In the genomic region with DNA sequence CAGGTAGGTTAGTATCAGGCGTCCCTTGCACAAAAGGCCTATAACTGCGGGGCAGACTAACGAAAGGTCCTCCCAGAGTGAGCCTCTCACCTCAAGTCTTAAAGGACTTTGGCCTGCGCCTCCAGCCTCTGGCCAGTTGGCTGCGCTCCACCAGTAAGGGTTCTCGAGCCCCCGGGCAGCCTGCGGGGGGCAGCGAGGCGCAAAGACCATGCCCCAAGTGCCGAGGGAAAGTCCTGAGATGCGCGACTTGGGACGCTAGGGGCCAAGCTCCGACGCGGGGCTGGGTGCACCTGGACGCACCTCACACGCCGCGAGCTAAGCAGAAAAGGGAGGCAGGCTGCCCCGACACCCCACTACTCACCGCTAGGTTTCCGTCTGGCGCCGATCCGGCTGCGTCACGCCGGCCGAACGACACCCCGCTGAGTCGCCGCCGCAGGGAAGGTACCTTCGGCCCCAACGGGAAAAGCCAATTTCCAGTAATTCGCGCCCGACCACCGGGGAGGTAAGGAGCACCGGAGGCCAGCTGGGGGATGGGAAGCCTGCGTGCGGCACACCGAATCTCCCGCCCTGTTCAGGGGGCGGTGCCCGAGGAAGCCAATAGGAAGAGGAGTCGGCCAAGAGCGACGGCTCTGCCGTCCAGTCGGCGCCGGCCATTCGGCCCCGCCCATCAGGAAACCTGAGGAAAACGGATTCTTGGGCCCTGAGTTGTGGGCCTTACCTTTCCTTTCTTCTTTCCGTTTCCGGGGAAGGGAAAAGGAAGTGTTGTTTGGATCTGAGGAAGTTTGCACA, we compare ENCODE assay signal across 8 cellular contexts. TPM values are rescaled to one million over a fixed set of nuclear protein-coding genes. Genes with fewer than 3 reads are reported as not detected.
A peak's percentile ranks its signal among the peaks of the same experiment; 100 is the strongest.
DNase-seq lines count a peak whose midpoint lies in the region; ATAC-seq lines count a peak whose summit lies in the region.

A gene (minus strand): TSS at position 532 of the 789 bp plus-strand sequence. CDS start 5,537 bp downstream, outside the sequence.

- DNase-seq in CD1c-positive myeloid dendritic cell (ENCODE audit: extremely low spot score) (peak; percentile 96), NCI-H748 (lab: John Stamatoyannopoulos, UW; ENCODE audit: unreplicated experiment) (peak; percentile 98), left lobe of liver (ENCODE audit: low spot score) (peak; percentile 98)
- DNase-seq in activated CD4-positive, alpha-beta T cell treated with anti-CD3 and anti-CD28 coated beads, Interleukin-2, amount 50 U/mL, for 1 hour: peak; percentile 90
- DNase-seq in stimulated activated CD4-positive, alpha-beta T cell treated with anti-CD3 and anti-CD28 coated beads, Interleukin-2, amount 100 ng/mL, for 4 hours (ENCODE audit: low read depth): peak; percentile 88

- no peaks in the 10 kb centered on the region for H3K9me3 Mint-ChIP-seq in dendritic cell treated with granulocyte-macrophage colony-stimulating factor and Interleukin-4, amounts not matched to agents 40 ng/mL and 50 ng/mL, for 4 days

- no peaks in the 10 kb centered on the region for H3K27me3 Mint-ChIP-seq in dendritic cell treated with granulocyte-macrophage colony-stimulating factor and Interleukin-4, amounts not matched to agents 40 ng/mL and 50 ng/mL, for 4 days

- H3K4me3 Mint-ChIP-seq in dendritic cell treated with granulocyte-macrophage colony-stimulating factor and Interleukin-4, amounts not matched to agents 40 ng/mL and 50 ng/mL, for 4 days: peak within 1 kb of the TSS; percentile 87

- intact Hi-C loops in dendritic cell treated with granulocyte-macrophage colony-stimulating factor and Interleukin-4, amounts not matched to agents 40 ng/mL and 50 ng/mL, for 4 days (cut with micrococcal nuclease): loop anchor here (1.0 to 10.0 kb wide), 2 partner anchors 106 to 211 kb away; no protein-coding TSS in a partner anchor

- peaks cover 33% of the 10 kb centered on the region for H3K4me1 Mint-ChIP-seq in dendritic cell treated with granulocyte-macrophage colony-stimulating factor and Interleukin-4, amounts not matched to agents 40 ng/mL and 50 ng/mL, for 4 days (ENCODE audit: low read depth)

- peaks cover 18% of the 10 kb centered on the region for H3K36me3 Mint-ChIP-seq in dendritic cell treated with granulocyte-macrophage colony-stimulating factor and Interleukin-4, amounts not matched to agents 40 ng/mL and 50 ng/mL, for 4 days (ENCODE audit: low read depth)

- peak; percentile 90 for ATAC-seq in GM19372 (IDR thresholded peaks at IDR 0.05; ENCODE audit: low read depth, unreplicated experiment)
- ATAC-seq in HG03558 (IDR thresholded peaks at IDR 0.05; ENCODE audit: extremely low read depth, unreplicated experiment): peak; percentile 61
- ATAC-seq in left lobe of liver: peak; percentile 98

- peak within 1 kb of the TSS; percentile 91 for H3K27ac Mint-ChIP-seq in dendritic cell treated with granulocyte-macrophage colony-stimulating factor and Interleukin-4, amounts not matched to agents 40 ng/mL and 50 ng/mL, for 4 days

RNA-seq across cellular contexts. Expression of the gene that starts here (rescaled TPM):
- total RNA-seq in left lobe of liver: 8.2 TPM

Comparison
In these comparisons a context has a peak if more than half of its experiments do, and no peak if none do; other contexts are left out.
1. Peak in every context shown above with its lines: DNase-seq and ATAC-seq.